ENCODE assay signal across 8 cellular contexts in the genomic region with DNA sequence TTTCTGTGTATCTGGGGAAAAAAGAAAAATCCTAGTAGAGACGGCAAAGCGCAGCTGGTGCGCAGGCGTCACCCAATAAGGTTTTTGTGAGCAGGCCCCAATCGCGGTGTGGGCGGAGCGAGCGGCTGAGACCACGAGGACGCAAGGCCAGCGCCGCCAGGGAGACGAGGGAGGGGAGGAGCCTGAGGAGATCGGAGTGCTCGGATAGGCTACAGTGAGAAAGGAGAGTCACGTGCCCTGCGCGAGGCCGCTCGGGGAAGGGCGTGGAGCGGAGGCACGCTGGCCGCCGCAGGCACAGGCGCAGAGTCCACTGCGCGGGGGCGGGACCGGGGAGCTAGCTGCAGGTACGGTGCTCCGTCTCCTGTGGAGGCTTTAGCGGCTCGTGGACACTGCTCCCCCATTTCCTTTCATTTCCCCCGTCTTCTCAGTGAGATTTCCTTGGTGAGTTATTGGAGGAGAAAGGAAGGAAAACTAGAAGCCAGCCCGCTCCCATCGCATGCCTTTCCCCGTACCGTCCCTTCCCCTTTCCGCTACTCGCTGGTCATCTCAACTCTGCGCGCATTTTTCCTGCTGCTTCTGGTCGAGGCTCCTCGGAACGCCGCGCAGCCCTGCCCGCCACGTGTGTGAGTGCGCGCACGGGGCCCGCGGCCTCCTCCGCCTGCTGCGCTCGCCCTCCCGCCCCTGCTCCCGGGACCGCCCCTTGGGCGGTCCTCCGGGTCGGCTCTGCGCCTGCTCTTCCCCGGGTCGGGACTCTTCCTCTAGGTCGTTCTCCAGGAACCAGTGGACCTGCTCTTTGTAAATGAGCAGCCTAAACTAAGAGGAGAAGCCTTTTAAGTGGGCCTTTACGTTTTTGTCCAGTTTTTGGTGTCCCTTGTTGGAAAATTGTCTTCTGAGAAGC. TPM values are rescaled to one million over a fixed set of nuclear protein-coding genes. Genes with fewer than 3 reads are reported as not detected.
DNase-seq lines count a peak whose midpoint lies in the region; ATAC-seq and TF ChIP-seq lines count a peak whose summit lies in the region.

TSS of gene THNSL1 (plus strand) at position 264 of the 898 bp plus-strand sequence. CDS start 6,612 bp downstream, outside the sequence.

- peak; percentile 91 for TF ChIP-seq POLR2A in erythroblast (IDR thresholded peaks at IDR 0.05; ENCODE audit: low read length)

- peak within 1 kb of the TSS; percentile 88 to 90 for H3K9ac ChIP-seq in mucosa of rectum (ENCODE audit: low read depth in 1 of 2, low read length in 2 of 2)

- H3K4me1 Mint-ChIP-seq in IgD-negative memory B cell, result peaks cover 13 to 26% (median 18%) of the 10 kb centered on the region in 3 donors
- H3K4me1 Mint-ChIP-seq in activated T-cell treated with anti-CD3 and anti-CD28 coated beads, Interleukin-2, amount 50 U/mL, for 24 hours (ENCODE audit: low read depth), result peaks cover 32% of the 10 kb centered on the region

- H3K9me3 Mint-ChIP-seq in IgD-negative memory B cell, result peaks cover 0 to 3% (median 0%) of the 10 kb centered on the region in 3 donors
- peaks cover 3% of the 10 kb centered on the region for H3K9me3 Mint-ChIP-seq in activated T-cell treated with anti-CD3 and anti-CD28 coated beads, Interleukin-2, amount 50 U/mL, for 24 hours

- H3K27ac ChIP-seq in mucosa of rectum (ENCODE audit: low read depth in 2 of 2, low read length in 2 of 2), result peak within 1 kb of the TSS; percentile 95 to 96

- H3K36me3 ChIP-seq in mucosa of rectum (ENCODE audit: control insufficient read depth in 2 of 2, insufficient read depth in 2 of 2, low read length in 2 of 2), result no peaks in the 10 kb centered on the region

- H3K27me3 ChIP-seq in mucosa of rectum (ENCODE audit: control insufficient read depth in 2 of 2, insufficient read depth in 2 of 2, low read length in 2 of 2), result no peaks in the 10 kb centered on the region

- peaks cover 8 to 12% of the 10 kb centered on the region in 2 donors for H3K4me1 ChIP-seq in mucosa of rectum (ENCODE audit: control insufficient read depth in 2 of 2, insufficient read depth in 2 of 2, low read length in 2 of 2)

- DNase-seq in DMS114 treated with DMSO at 0.1 percent for 48 hours (lab: John Stamatoyannopoulos, UW; ENCODE audit: unreplicated experiment) (peak; percentile 99), OCI-M2 (lab: John Stamatoyannopoulos, UW; ENCODE audit: unreplicated experiment) (peak; percentile 87), erythroblast (lab: John Stamatoyannopoulos, UW) (peak; percentile 97 to 98)
- peak; percentile 95 for DNase-seq in activated T-cell treated with anti-CD3 and anti-CD28 coated beads, Interleukin-2, amount 50 U/mL, for 24 hours
- peak; percentile 92 to 97 for DNase-seq in stimulated activated CD8-positive, alpha-beta memory T cell treated with anti-CD3 and anti-CD28 coated beads, Interleukin-4, amount 100 ng/mL, for 4 hours (ENCODE audit: low read depth in 2 of 2, low spot score in 1 of 2)

- ATAC-seq in GM21529 (IDR thresholded peaks at IDR 0.05; ENCODE audit: unreplicated experiment), result peak; percentile 97

- peak within 1 kb of the TSS; percentile 91 to 98 (median 96) for H3K4me3 Mint-ChIP-seq in IgD-negative memory B cell
- H3K4me3 Mint-ChIP-seq in activated T-cell treated with anti-CD3 and anti-CD28 coated beads, Interleukin-2, amount 50 U/mL, for 24 hours, result peak within 1 kb of the TSS; percentile 92

- peaks cover 1% of the 10 kb centered on the region for H3K36me3 Mint-ChIP-seq in IgD-negative memory B cell
- peaks cover 11% of the 10 kb centered on the region for H3K36me3 Mint-ChIP-seq in activated T-cell treated with anti-CD3 and anti-CD28 coated beads, Interleukin-2, amount 50 U/mL, for 24 hours (ENCODE audit: low read depth)

- H3K27me3 Mint-ChIP-seq in IgD-negative memory B cell, result no peaks in the 10 kb centered on the region
- no peaks in the 10 kb centered on the region for H3K27me3 Mint-ChIP-seq in activated T-cell treated with anti-CD3 and anti-CD28 coated beads, Interleukin-2, amount 50 U/mL, for 24 hours

- H3K9me3 ChIP-seq in mucosa of rectum (ENCODE audit: control insufficient read depth in 2 of 2, low read length in 2 of 2), result no peaks in the 10 kb centered on the region

- peak within 1 kb of the TSS; percentile 95 to 100 for H3K4me3 ChIP-seq in mucosa of rectum (ENCODE audit: low read length in 2 of 2)

- H3K27ac Mint-ChIP-seq in IgD-negative memory B cell, result peak within 1 kb of the TSS; percentile 96 to 99 (median 99)
- H3K27ac Mint-ChIP-seq in activated T-cell treated with anti-CD3 and anti-CD28 coated beads, Interleukin-2, amount 50 U/mL, for 24 hours, result peak within 1 kb of the TSS; percentile 98

RNA-seq across cellular contexts. Expression of gene THNSL1, which starts in this region (rescaled TPM):
- 5.0 TPM for polyA plus RNA-seq in IgD-negative memory B cell

Comparison
In these comparisons a context has a peak if more than half of its experiments do, and no peak if none do; other contexts are left out.
1. Peak in every context shown above with its lines: DNase-seq, ATAC-seq, H3K4me3 ChIP-seq and H3K27ac ChIP-seq.